Comparison of ENCODE assay signal across 1 cellular context in genomic region chr14:99543369-99543768, GRCh38.
TF ChIP-seq lines count a peak whose summit lies in the region.

No MANE protein-coding gene starts in this region.

TF ChIP-seq in H1, 55 proteins besides CTCF, POLR2A, EP300 and RAD21:
- TF ChIP-seq CBX5 (IDR thresholded peaks at IDR 0.05; ENCODE audit: low read depth, low read length) (no peak), BRCA1 (IDR thresholded peaks at IDR 0.05; ENCODE audit: low read depth, low read length) (no peak), POLR2AphosphoS5 (IDR thresholded peaks at IDR 0.05; ENCODE audit: low read depth, low read length) (no peak), JUN (IDR thresholded peaks at IDR 0.05; ENCODE audit: low read depth, low read length) (no peak), GTF2F1 (IDR thresholded peaks at IDR 0.05; ENCODE audit: borderline replicate concordance, low read depth, low read length) (no peak), TAF7 (optimal IDR thresholded peaks at IDR 0.05; ENCODE audit: borderline replicate concordance, low read depth, low read length) (no peak), SIX5 (IDR thresholded peaks at IDR 0.05; ENCODE audit: low read depth, low read length) (no peak)
TF ChIP-seq in H1: peak in this region for 0.
